In genomic region chr15:74845208-74845568, GRCh38 we compare ENCODE assay signal across 11 cellular contexts. TPM values are rescaled to one million over a fixed set of nuclear protein-coding genes. Genes with fewer than 3 reads are reported as not detected.
DNase-seq lines count a peak whose midpoint lies in the region; ATAC-seq, FAIRE-seq and TF ChIP-seq lines count a peak whose summit lies in the region.
"Had no signal": no experiment of that assay in that cellular context is flagged by ENCODE, and none has a peak within 500 bp of the region (broad histone marks: within the 10 kb centered on the region; RNA-seq: fewer than 3 reads in every experiment).

No MANE protein-coding gene starts in this region.

- no peak overlapping the region for H3K4me3 Mint-ChIP-seq in activated B cell treated with CpG ODN at 0.5 μM for 24 hours
- peak overlapping the region; percentile 3 for H3K4me3 Mint-ChIP-seq in activated naive CD4-positive, alpha-beta T cell treated with anti-CD3 and anti-CD28 coated beads for 36 hours

- TF ChIP-seq CTCF in activated B cell treated with CpG ODN at 0.5 μM for 24 hours (IDR thresholded peaks at IDR 0.05) (no peak), HepG2 (CRISPR knock-in tag; IDR thresholded peaks at IDR 0.05) (no peak)

- BruUV-seq in HepG2 (replicated peaks; lab: Mats Ljungman, UMichigan): no TSS peak

- peaks cover 51% of the 10 kb centered on the region for H3K4me1 Mint-ChIP-seq in activated B cell treated with CpG ODN at 0.5 μM for 24 hours
- H3K4me1 Mint-ChIP-seq in activated naive CD4-positive, alpha-beta T cell treated with anti-CD3 and anti-CD28 coated beads for 36 hours (ENCODE audit: low read depth): peaks cover 44% of the 10 kb centered on the region

- 100% methylated on average over 1 of the region's 5 CpGs for WGBS in HepG2 (ENCODE audit: low lambda C conversion rate)

- TF ChIP-seq EP300 in HepG2 (IDR thresholded peaks at IDR 0.05; ENCODE audit: low read depth in 2 of 2, low read length in 2 of 2) (no peak), HepG2 (CRISPR knock-in tag; IDR thresholded peaks at IDR 0.05; ENCODE audit: borderline replicate concordance) (no peak)

- no peak for TF ChIP-seq RAD21 in HepG2 (CRISPR knock-in tag; IDR thresholded peaks at IDR 0.05)

- peaks cover 20% of the 10 kb centered on the region; the same call in 1 of the 2 replicates for H4K20me1 ChIP-seq in BLaER1
- no peaks in the 10 kb centered on the region for H4K20me1 ChIP-seq in HepG2 (ENCODE audit: insufficient read depth, low read length)

- no peaks in the 10 kb centered on the region for H3K27me3 Mint-ChIP-seq in activated B cell treated with CpG ODN at 0.5 μM for 24 hours
- H3K27me3 Mint-ChIP-seq in activated naive CD4-positive, alpha-beta T cell treated with anti-CD3 and anti-CD28 coated beads for 36 hours (ENCODE audit: low read depth): no peaks in the 10 kb centered on the region

- ATAC-seq in activated B cell treated with CpG ODN at 0.5 μM for 24 hours (ENCODE audit: low read depth): no peak
- no peak for ATAC-seq in HG02798 (IDR thresholded peaks at IDR 0.05; ENCODE audit: poor library complexity, unreplicated experiment)
- ATAC-seq in HepG2: no peak

- in situ Hi-C loops in HepG2 (cut with HindIII; ENCODE audit: extremely low pct_ligation_motif_present, low pct_unique_long_range_greater_than_20kb): no loop called here

- H3K36me3 ChIP-seq in BLaER1: peaks cover 62% of the 10 kb centered on the region
- H3K36me3 ChIP-seq in HepG2 (replicated peaks in 1 of 2; ENCODE audit: control insufficient read depth in 1 of 2, insufficient read depth in 2 of 2, low read length in 2 of 2): peaks cover 15 to 39% of the 10 kb centered on the region in 2 experiments; a peak in 4 of 5 replicates

- POLR2A ChIA-PET in activated B cell treated with CpG ODN at 0.5 μM for 24 hours (lab: Charles Lee): interaction anchor here (0.5 to 6.3 kb wide), 10 partner anchors 12 to 256 kb away, joined by 3 to 42 read pairs (median 4); partner anchors contain the start of genes CSK and FAM219B
- POLR2A ChIA-PET in HepG2 (lab: Yijun Ruan, JAX): interaction anchor here (1.2 to 1.3 kb wide), 2 partner anchors 45 to 51 kb away, joined by 3 read pairs; partner anchors contain the start of gene MPI

- H3K27me3 ChIP-seq in BLaER1 (no peaks in the 10 kb centered on the region), HepG2 (ENCODE audit: control insufficient read depth in 1 of 2, insufficient read depth in 2 of 2, low read length in 2 of 2) (no peaks in the 10 kb centered on the region)

- no peak overlapping the region; the same call in 1 of the 2 replicates for H3K4me3 ChIP-seq in BLaER1
- H3K4me3 ChIP-seq in HepG2 (replicated peaks in 1 of 3; ENCODE audit: insufficient read depth in 1 of 3, low read depth in 2 of 3, low read length in 3 of 3): no peak overlapping the region

- H3K27ac Mint-ChIP-seq in activated B cell treated with CpG ODN at 0.5 μM for 24 hours: peak overlapping the region; percentile 65
- H3K27ac Mint-ChIP-seq in activated naive CD4-positive, alpha-beta T cell treated with anti-CD3 and anti-CD28 coated beads for 36 hours: peak overlapping the region; percentile 89

- peak overlapping the region; percentile 93 for H3K27ac ChIP-seq in BLaER1
- no peak overlapping the region for H3K27ac ChIP-seq in HepG2 (ENCODE audit: extremely low read length, insufficient read depth, low read length)

- H3K79me2 ChIP-seq in HepG2 (ENCODE audit: insufficient read depth, low read length): no peaks in the 10 kb centered on the region

- H2AFZ ChIP-seq in HepG2 (ENCODE audit: low read length): no peak overlapping the region

- H3K9ac ChIP-seq in BLaER1 (peak overlapping the region; percentile 91), HepG2 (ENCODE audit: insufficient read depth, low read depth, low read length) (no peak overlapping the region)

- peaks cover 46% of the 10 kb centered on the region for H3K36me3 Mint-ChIP-seq in activated B cell treated with CpG ODN at 0.5 μM for 24 hours (ENCODE audit: low read depth)
- peaks cover 20% of the 10 kb centered on the region for H3K36me3 Mint-ChIP-seq in activated naive CD4-positive, alpha-beta T cell treated with anti-CD3 and anti-CD28 coated beads for 36 hours (ENCODE audit: low read depth)

- peak overlapping the region; percentile 92 for H3K4me2 ChIP-seq in BLaER1
- no peak overlapping the region for H3K4me2 ChIP-seq in HepG2 (ENCODE audit: low read depth, low read length)

- CTCF ChIA-PET in activated B cell treated with CpG ODN at 0.5 μM for 24 hours (lab: Charles Lee) (interaction anchor here (0.9 to 2.5 kb wide), 2 partner anchors 61 to 74 kb away, joined by 3 to 5 read pairs; partner anchors contain the start of gene FAM219B), HepG2 (lab: Yijun Ruan, JAX; ENCODE audit: low intra/inter-chr PET ratio, low total read pairs) (no interaction called here)
- CTCF ChIA-PET in activated naive CD4-positive, alpha-beta T cell treated with anti-CD3 and anti-CD28 coated beads for 36 hours (lab: Charles Lee): interaction anchor here (0.6 to 1.6 kb wide), 12 partner anchors 18 to 104 kb away, joined by 3 to 8 read pairs (median 4); no protein-coding TSS in a partner anchor

- H3K9me3 ChIP-seq in BLaER1 (no peaks in the 10 kb centered on the region), HepG2 (ENCODE audit: low read length) (no peaks in the 10 kb centered on the region)

- peaks cover 75% of the 10 kb centered on the region for H3K4me1 ChIP-seq in BLaER1
- peaks cover 22% of the 10 kb centered on the region for H3K4me1 ChIP-seq in HepG2 (ENCODE audit: insufficient read depth, low read length)

- no peak for FAIRE-seq in HepG2 (lab: Jason Lieb, UNC)
- FAIRE-seq: A204.1 had no signal

- intact Hi-C loops in activated B cell treated with CpG ODN at 0.5 μM for 24 hours (cut with micrococcal nuclease) (no loop called here), HepG2 (cut with micrococcal nuclease; ENCODE audit: unreplicated experiment) (no loop called here)
- intact Hi-C loops in activated naive CD4-positive, alpha-beta T cell treated with anti-CD3 and anti-CD28 coated beads for 36 hours (cut with micrococcal nuclease): loop anchor here (1.0 to 10.0 kb wide), 4 partner anchors 56 to 380 kb away; partner anchors contain the start of gene UBL7

- H3K9me3 Mint-ChIP-seq in activated B cell treated with CpG ODN at 0.5 μM for 24 hours: no peaks in the 10 kb centered on the region
- H3K9me3 Mint-ChIP-seq in activated naive CD4-positive, alpha-beta T cell treated with anti-CD3 and anti-CD28 coated beads for 36 hours: no peaks in the 10 kb centered on the region

- DNase-seq in activated B cell treated with CpG ODN at 0.5 μM for 24 hours (no peak), HCEC 1CT (no peak), HepG2 (ENCODE audit: low spot score) (no peak), DMS79 (lab: John Stamatoyannopoulos, UW) (no peak)
- DNase-seq in activated naive CD4-positive, alpha-beta T cell treated with anti-CD3 and anti-CD28 coated beads for 36 hours: peak; percentile 78
- peak; percentile 48 for DNase-seq in stimulated activated CD4-positive, alpha-beta T cell treated with anti-CD3 and anti-CD28 coated beads, Interleukin-12 subunit alpha, Interleukin-12 subunit beta, amount 100 ng/mL, for 4 hours
- DNase-seq: NCI-H226 had no signal

- no peak for TF ChIP-seq POLR2A in HepG2 (IDR thresholded peaks at IDR 0.05; ENCODE audit: insufficient read depth in 1 of 2, low read depth in 2 of 2, low read length in 2 of 2)

RNA-seq across cellular contexts. Expression of gene ULK3, which starts 2.2 kb away (rescaled TPM):
- total RNA-seq in activated B cell treated with CpG ODN at 0.5 μM for 24 hours (43.6 and 52.1 TPM in 2 replicates), HepG2 (2016; rRNA removed; fragmentation: Illumina TruSeq; extraction: Trizol) (8.2 and 15.2 TPM in 2 replicates)
- total RNA-seq in activated naive CD4-positive, alpha-beta T cell treated with anti-CD3 and anti-CD28 coated beads for 36 hours: 10 to 100 TPM; 58.9 to 69.2 TPM
- total RNA-seq in HepG2 (2016; cell fraction: cytosol; rRNA removed; fragmentation: Illumina TruSeq; extraction: Trizol; ENCODE audit: low read depth): 7.6 and 8.1 TPM in 2 replicates
- 8.9 and 14.6 TPM in 2 replicates for total RNA-seq in HepG2 (2016; cell fraction: insoluble cytoplasmic fraction; rRNA removed; fragmentation: Illumina TruSeq; extraction: Trizol)
- total RNA-seq in HepG2 (2016; cell fraction: membrane; rRNA removed; fragmentation: Illumina TruSeq; extraction: Trizol): 17.8 and 17.9 TPM in 2 replicates
- 13.8 and 17.0 TPM in 2 replicates for total RNA-seq in HepG2 (2016; cell fraction: nucleus; rRNA removed; fragmentation: Illumina TruSeq; extraction: Trizol)
- polyA plus RNA-seq in HepG2 (2011; rRNA removed): 23.7 and 25.1 TPM in 2 replicates
- polyA plus RNA-seq in HepG2 (2011; cell fraction: cytosol; rRNA removed): 10.1 and 12.4 TPM in 2 replicates
- 149 and 163 TPM in 2 replicates for polyA plus RNA-seq in HepG2 (2011; cell fraction: nucleus; rRNA removed)
- 11.8 and 16.1 TPM in 2 replicates for polyA plus RNA-seq in HepG2 (2012)
- polyA plus RNA-seq in HepG2 (2016; cell fraction: cytosol; fragmentation: Illumina TruSeq; extraction: Trizol; ENCODE audit: low read depth): 9.7 and 10.4 TPM in 2 replicates
- polyA plus RNA-seq in HepG2 (2016; cell fraction: insoluble cytoplasmic fraction; fragmentation: Illumina TruSeq; extraction: Trizol; ENCODE audit: low read depth): 7.6 and 10.2 TPM in 2 replicates
- 15.2 and 26.1 TPM in 2 replicates for polyA plus RNA-seq in HepG2 (2016; cell fraction: membrane; fragmentation: Illumina TruSeq; extraction: Trizol; ENCODE audit: low read depth)
- polyA plus RNA-seq in HepG2 (2016; cell fraction: nucleus; fragmentation: Illumina TruSeq; extraction: Trizol; ENCODE audit: insufficient read depth, low read depth): 43.8 and 44.9 TPM in 2 replicates
- 13.8 and 70.3 TPM in 2 replicates for polyA minus RNA-seq in HepG2 (2011; rRNA and poly(A)+ RNA removed; ENCODE audit: low replicate concordance)
- polyA minus RNA-seq in HepG2 (2011; cell fraction: cytosol; rRNA and poly(A)+ RNA removed): 4.8 and 5.1 TPM in 2 replicates
- 11.6 and 13.2 TPM in 2 replicates for polyA minus RNA-seq in HepG2 (2011; cell fraction: nucleus; rRNA and poly(A)+ RNA removed)

RNA-seq across cellular contexts. Expression of gene CPLX3, which starts 18.8 kb away (rescaled TPM):
- total RNA-seq in activated B cell treated with CpG ODN at 0.5 μM for 24 hours: 0.20 and 0.22 TPM in 2 replicates
- not detected for total RNA-seq in activated naive CD4-positive, alpha-beta T cell treated with anti-CD3 and anti-CD28 coated beads for 36 hours
- not detected in 2 replicates for total RNA-seq in HepG2 (2016; rRNA removed; fragmentation: Illumina TruSeq; extraction: Trizol)
- total RNA-seq in HepG2 (2016; cell fraction: cytosol; rRNA removed; fragmentation: Illumina TruSeq; extraction: Trizol; ENCODE audit: low read depth): not detected in 2 replicates
- not detected in 2 replicates for total RNA-seq in HepG2 (2016; cell fraction: insoluble cytoplasmic fraction; rRNA removed; fragmentation: Illumina TruSeq; extraction: Trizol)
- not detected in 2 replicates for total RNA-seq in HepG2 (2016; cell fraction: membrane; rRNA removed; fragmentation: Illumina TruSeq; extraction: Trizol)
- total RNA-seq in HepG2 (2016; cell fraction: nucleus; rRNA removed; fragmentation: Illumina TruSeq; extraction: Trizol): not detected in 2 replicates
- not detected in 2 replicates for polyA plus RNA-seq in HepG2 (2011; rRNA removed)
- polyA plus RNA-seq in HepG2 (2011; cell fraction: cytosol; rRNA removed): not detected in 2 replicates
- 0.05 TPM in 1 of 2 replicates, not detected in the other for polyA plus RNA-seq in HepG2 (2011; cell fraction: nucleus; rRNA removed)
- not detected in 2 replicates for polyA plus RNA-seq in HepG2 (2012)
- polyA plus RNA-seq in HepG2 (2016; cell fraction: cytosol; fragmentation: Illumina TruSeq; extraction: Trizol; ENCODE audit: low read depth): not detected in 2 replicates
- polyA plus RNA-seq in HepG2 (2016; cell fraction: insoluble cytoplasmic fraction; fragmentation: Illumina TruSeq; extraction: Trizol; ENCODE audit: low read depth): not detected in 2 replicates
- not detected in 2 replicates for polyA plus RNA-seq in HepG2 (2016; cell fraction: membrane; fragmentation: Illumina TruSeq; extraction: Trizol; ENCODE audit: low read depth)
- polyA plus RNA-seq in HepG2 (2016; cell fraction: nucleus; fragmentation: Illumina TruSeq; extraction: Trizol; ENCODE audit: insufficient read depth, low read depth): not detected in 2 replicates
- not detected in 2 replicates for polyA minus RNA-seq in HepG2 (2011; rRNA and poly(A)+ RNA removed; ENCODE audit: low replicate concordance)
- polyA minus RNA-seq in HepG2 (2011; cell fraction: cytosol; rRNA and poly(A)+ RNA removed): not detected in 2 replicates
- not detected in 2 replicates for polyA minus RNA-seq in HepG2 (2011; cell fraction: nucleus; rRNA and poly(A)+ RNA removed)
- total RNA-seq: pulmonary artery endothelial cell had no signal

RNA-seq across cellular contexts. Expression of gene SCAMP2, which starts 28.0 kb away (rescaled TPM):
- total RNA-seq in activated B cell treated with CpG ODN at 0.5 μM for 24 hours (112 and 129 TPM in 2 replicates), HepG2 (2016; rRNA removed; fragmentation: Illumina TruSeq; extraction: Trizol) (23.6 and 34.8 TPM in 2 replicates)
- 10 to 100 TPM; 60.6 TPM for total RNA-seq in activated naive CD4-positive, alpha-beta T cell treated with anti-CD3 and anti-CD28 coated beads for 36 hours
- 9.6 and 11.5 TPM in 2 replicates for total RNA-seq in HepG2 (2016; cell fraction: cytosol; rRNA removed; fragmentation: Illumina TruSeq; extraction: Trizol; ENCODE audit: low read depth)
- total RNA-seq in HepG2 (2016; cell fraction: insoluble cytoplasmic fraction; rRNA removed; fragmentation: Illumina TruSeq; extraction: Trizol): 21.6 and 36.5 TPM in 2 replicates
- 19.1 and 19.4 TPM in 2 replicates for total RNA-seq in HepG2 (2016; cell fraction: membrane; rRNA removed; fragmentation: Illumina TruSeq; extraction: Trizol)
- total RNA-seq in HepG2 (2016; cell fraction: nucleus; rRNA removed; fragmentation: Illumina TruSeq; extraction: Trizol): 34.8 and 43.1 TPM in 2 replicates
- polyA plus RNA-seq in HepG2 (2011; rRNA removed): 121 and 137 TPM in 2 replicates
- polyA plus RNA-seq in HepG2 (2011; cell fraction: cytosol; rRNA removed): 79.1 and 105 TPM in 2 replicates
- 60.5 and 61.0 TPM in 2 replicates for polyA plus RNA-seq in HepG2 (2011; cell fraction: nucleus; rRNA removed)
- polyA plus RNA-seq in HepG2 (2012): 46.1 and 60.6 TPM in 2 replicates
- polyA plus RNA-seq in HepG2 (2016; cell fraction: cytosol; fragmentation: Illumina TruSeq; extraction: Trizol; ENCODE audit: low read depth): 13.9 and 15.3 TPM in 2 replicates
- 40.8 and 49.5 TPM in 2 replicates for polyA plus RNA-seq in HepG2 (2016; cell fraction: insoluble cytoplasmic fraction; fragmentation: Illumina TruSeq; extraction: Trizol; ENCODE audit: low read depth)
- 19.7 and 19.9 TPM in 2 replicates for polyA plus RNA-seq in HepG2 (2016; cell fraction: membrane; fragmentation: Illumina TruSeq; extraction: Trizol; ENCODE audit: low read depth)
- polyA plus RNA-seq in HepG2 (2016; cell fraction: nucleus; fragmentation: Illumina TruSeq; extraction: Trizol; ENCODE audit: insufficient read depth, low read depth): 82.6 and 86.5 TPM in 2 replicates
- 153 and 215 TPM in 2 replicates for polyA minus RNA-seq in HepG2 (2011; rRNA and poly(A)+ RNA removed; ENCODE audit: low replicate concordance)
- polyA minus RNA-seq in HepG2 (2011; cell fraction: cytosol; rRNA and poly(A)+ RNA removed): 43.0 and 53.0 TPM in 2 replicates
- polyA minus RNA-seq in HepG2 (2011; cell fraction: nucleus; rRNA and poly(A)+ RNA removed): 19.7 and 32.7 TPM in 2 replicates

RNA-seq across cellular contexts. Expression of gene LMAN1L, which starts 32.6 kb away (rescaled TPM):
- total RNA-seq in activated B cell treated with CpG ODN at 0.5 μM for 24 hours (1.0 and 2.2 TPM in 2 replicates), HepG2 (2016; rRNA removed; fragmentation: Illumina TruSeq; extraction: Trizol) (not detected in 2 replicates)
- not detected for total RNA-seq in activated naive CD4-positive, alpha-beta T cell treated with anti-CD3 and anti-CD28 coated beads for 36 hours
- not detected in 2 replicates for total RNA-seq in HepG2 (2016; cell fraction: cytosol; rRNA removed; fragmentation: Illumina TruSeq; extraction: Trizol; ENCODE audit: low read depth)
- not detected in 2 replicates for total RNA-seq in HepG2 (2016; cell fraction: insoluble cytoplasmic fraction; rRNA removed; fragmentation: Illumina TruSeq; extraction: Trizol)
- total RNA-seq in HepG2 (2016; cell fraction: membrane; rRNA removed; fragmentation: Illumina TruSeq; extraction: Trizol): not detected in 2 replicates
- total RNA-seq in HepG2 (2016; cell fraction: nucleus; rRNA removed; fragmentation: Illumina TruSeq; extraction: Trizol): not detected in 2 replicates
- not detected in 2 replicates for polyA plus RNA-seq in HepG2 (2011; rRNA removed)
- polyA plus RNA-seq in HepG2 (2011; cell fraction: cytosol; rRNA removed): not detected in 2 replicates
- polyA plus RNA-seq in HepG2 (2011; cell fraction: nucleus; rRNA removed): 0.17 and 0.26 TPM in 2 replicates
- polyA plus RNA-seq in HepG2 (2012): not detected in 2 replicates
- not detected in 2 replicates for polyA plus RNA-seq in HepG2 (2016; cell fraction: cytosol; fragmentation: Illumina TruSeq; extraction: Trizol; ENCODE audit: low read depth)
- not detected in 2 replicates for polyA plus RNA-seq in HepG2 (2016; cell fraction: insoluble cytoplasmic fraction; fragmentation: Illumina TruSeq; extraction: Trizol; ENCODE audit: low read depth)
- polyA plus RNA-seq in HepG2 (2016; cell fraction: membrane; fragmentation: Illumina TruSeq; extraction: Trizol; ENCODE audit: low read depth): not detected in 2 replicates
- polyA plus RNA-seq in HepG2 (2016; cell fraction: nucleus; fragmentation: Illumina TruSeq; extraction: Trizol; ENCODE audit: insufficient read depth, low read depth): not detected in 2 replicates
- polyA minus RNA-seq in HepG2 (2011; rRNA and poly(A)+ RNA removed; ENCODE audit: low replicate concordance): 0.07 TPM in 1 of 2 replicates, not detected in the other
- not detected in 2 replicates for polyA minus RNA-seq in HepG2 (2011; cell fraction: cytosol; rRNA and poly(A)+ RNA removed)
- polyA minus RNA-seq in HepG2 (2011; cell fraction: nucleus; rRNA and poly(A)+ RNA removed): not detected in 2 replicates
- total RNA-seq: pulmonary artery endothelial cell had no signal

RNA-seq across cellular contexts. Expression of gene MPI, which starts 44.7 kb away (rescaled TPM):
- total RNA-seq in activated B cell treated with CpG ODN at 0.5 μM for 24 hours (33.1 and 40.2 TPM in 2 replicates), HepG2 (2016; rRNA removed; fragmentation: Illumina TruSeq; extraction: Trizol) (36.9 and 49.7 TPM in 2 replicates)
- total RNA-seq in activated naive CD4-positive, alpha-beta T cell treated with anti-CD3 and anti-CD28 coated beads for 36 hours: 10 to 100 TPM; 55.2 to 56.1 TPM
- 14.9 and 19.2 TPM in 2 replicates for total RNA-seq in HepG2 (2016; cell fraction: cytosol; rRNA removed; fragmentation: Illumina TruSeq; extraction: Trizol; ENCODE audit: low read depth)
- total RNA-seq in HepG2 (2016; cell fraction: insoluble cytoplasmic fraction; rRNA removed; fragmentation: Illumina TruSeq; extraction: Trizol): 41.4 and 51.3 TPM in 2 replicates
- 19.0 and 24.4 TPM in 2 replicates for total RNA-seq in HepG2 (2016; cell fraction: membrane; rRNA removed; fragmentation: Illumina TruSeq; extraction: Trizol)
- 19.5 and 27.2 TPM in 2 replicates for total RNA-seq in HepG2 (2016; cell fraction: nucleus; rRNA removed; fragmentation: Illumina TruSeq; extraction: Trizol)
- 63.5 and 66.7 TPM in 2 replicates for polyA plus RNA-seq in HepG2 (2011; rRNA removed)
- polyA plus RNA-seq in HepG2 (2011; cell fraction: cytosol; rRNA removed): 68.2 and 75.7 TPM in 2 replicates
- polyA plus RNA-seq in HepG2 (2011; cell fraction: nucleus; rRNA removed): 79.4 and 82.3 TPM in 2 replicates
- polyA plus RNA-seq in HepG2 (2012): 35.5 and 45.4 TPM in 2 replicates
- polyA plus RNA-seq in HepG2 (2016; cell fraction: cytosol; fragmentation: Illumina TruSeq; extraction: Trizol; ENCODE audit: low read depth): 11.8 and 13.8 TPM in 2 replicates
- 52.7 and 54.7 TPM in 2 replicates for polyA plus RNA-seq in HepG2 (2016; cell fraction: insoluble cytoplasmic fraction; fragmentation: Illumina TruSeq; extraction: Trizol; ENCODE audit: low read depth)
- polyA plus RNA-seq in HepG2 (2016; cell fraction: membrane; fragmentation: Illumina TruSeq; extraction: Trizol; ENCODE audit: low read depth): 18.4 and 18.9 TPM in 2 replicates
- polyA plus RNA-seq in HepG2 (2016; cell fraction: nucleus; fragmentation: Illumina TruSeq; extraction: Trizol; ENCODE audit: insufficient read depth, low read depth): 25.9 and 30.1 TPM in 2 replicates
- polyA minus RNA-seq in HepG2 (2011; rRNA and poly(A)+ RNA removed; ENCODE audit: low replicate concordance): 129 and 146 TPM in 2 replicates
- polyA minus RNA-seq in HepG2 (2011; cell fraction: cytosol; rRNA and poly(A)+ RNA removed): 28.5 and 36.3 TPM in 2 replicates
- 54.8 and 73.8 TPM in 2 replicates for polyA minus RNA-seq in HepG2 (2011; cell fraction: nucleus; rRNA and poly(A)+ RNA removed)

Comparison
In these comparisons a context has a peak if more than half of its experiments do, and no peak if none do; other contexts are left out.
1. DNase-seq: peak in activated naive CD4-positive, alpha-beta T cell treated with anti-CD3 and anti-CD28 coated beads for 36 hours (single experiment) and stimulated activated CD4-positive, alpha-beta T cell treated with anti-CD3 and anti-CD28 coated beads, Interleukin-12 subunit alpha, Interleukin-12 subunit beta, amount 100 ng/mL, for 4 hours (single experiment); none in activated B cell treated with CpG ODN at 0.5 μM for 24 hours (single experiment), HCEC 1CT (single experiment), HepG2 (single experiment) and DMS79 (single experiment).